In the genomic region with DNA sequence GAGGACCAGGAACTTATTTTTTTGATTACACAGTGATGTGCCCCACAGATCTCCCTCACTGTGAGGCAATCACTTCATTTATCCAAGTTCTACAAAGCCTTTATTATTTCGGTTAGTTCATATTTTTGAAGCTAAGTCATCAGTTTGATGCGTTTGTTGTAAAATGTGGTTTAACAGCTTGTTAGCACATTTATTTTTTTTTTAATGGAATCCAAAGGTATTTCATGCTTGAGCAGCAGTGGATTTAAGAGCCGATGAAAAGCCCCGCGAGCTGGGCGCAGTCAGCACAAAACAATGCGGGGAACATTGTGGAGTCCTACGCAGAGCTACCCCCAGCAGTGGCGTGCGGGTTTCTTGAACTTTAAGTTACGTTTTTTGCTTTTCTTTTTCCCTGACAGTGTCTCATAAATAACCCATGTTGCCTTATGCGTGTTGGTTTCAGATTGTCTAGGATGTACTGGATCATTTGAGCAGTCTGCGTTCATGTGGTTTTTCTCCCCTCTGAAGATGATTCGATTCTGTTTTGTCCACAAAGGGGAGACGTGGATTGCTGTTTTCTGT, we compare ENCODE assay signal across 9 cellular contexts.
DNase-seq lines count a peak whose midpoint lies in the region; ATAC-seq and TF ChIP-seq lines count a peak whose summit lies in the region.
"Had no signal": no experiment of that assay in that cellular context is flagged by ENCODE, and none has a peak within 500 bp of the region (broad histone marks: within the 10 kb centered on the region; RNA-seq: fewer than 3 reads in every experiment).

No MANE protein-coding gene starts in this region.

- H3K27me3 ChIP-seq in mammary epithelial cell (ENCODE audit: insufficient read depth, low read length): no peaks in the 10 kb centered on the region
- H3K27me3 ChIP-seq in thoracic aorta (replicated peaks; ENCODE audit: insufficient read depth): no peaks in the 10 kb centered on the region
- H3K27me3 ChIP-seq in gastroesophageal sphincter: no peaks in the 10 kb centered on the region

- no peak overlapping the region for H3K9ac ChIP-seq in mammary epithelial cell (ENCODE audit: insufficient read depth, low read length)

- TF ChIP-seq EP300 in gastroesophageal sphincter (IDR thresholded peaks at IDR 0.05): no peak

- peak; percentile 46 for DNase-seq in HFF-Myc (ENCODE audit: extremely low read depth, low read depth)
- peak; percentile 64 for DNase-seq in mammary epithelial cell
- DNase-seq in left kidney (ENCODE audit: low read depth, low spot score): peak; percentile 54
- DNase-seq in thoracic aorta (ENCODE audit: low spot score): no peak
- DNase-seq in activated gamma-delta T cell treated with Interleukin-2 at 50 U/mL for 16 hours: no peak
- no peak for DNase-seq in stimulated activated naive CD4-positive, alpha-beta T cell treated with Interleukin-2 at 50 U/mL for 16 hours (lab: John Stamatoyannopoulos, UW)
- DNase-seq: activated naive CD4-positive, alpha-beta T cell treated with anti-CD3 and anti-CD28 coated beads, Interleukin-2, amount 10 ng/mL, durations not matched to agents 7 days and 5 days had no signal

- TF ChIP-seq CTCF in HFF-Myc (IDR thresholded peaks at IDR 0.05; ENCODE audit: low read depth, low read length, missing control alignments): no peak
- no peak for TF ChIP-seq CTCF in mammary epithelial cell (conservative IDR thresholded peaks at IDR 0.05 in 1 of 2, IDR thresholded peaks at IDR 0.05 in 1 of 2; ENCODE audit: extremely low read depth in 1 of 2, insufficient read depth in 1 of 2, low read depth in 1 of 2, low read length in 2 of 2)
- no peak for TF ChIP-seq CTCF in thoracic aorta (IDR thresholded peaks at IDR 0.05)
- TF ChIP-seq CTCF in gastroesophageal sphincter (IDR thresholded peaks at IDR 0.05): no peak

- H3K27ac ChIP-seq in mammary epithelial cell (ENCODE audit: insufficient read depth, low read depth, low read length): peak overlapping the region; percentile 31
- no peak overlapping the region for H3K27ac ChIP-seq in thoracic aorta
- H3K27ac ChIP-seq in gastroesophageal sphincter: peak overlapping the region in 1 of 4 donors; percentile 2

- peak overlapping the region; percentile 37 for H3K4me3 ChIP-seq in HFF-Myc (replicated peaks; ENCODE audit: low read depth, low read length)
- H3K4me3 ChIP-seq in mammary epithelial cell (replicated peaks in 1 of 3; ENCODE audit: insufficient read depth in 1 of 3, low read depth in 2 of 3, low read length in 3 of 3): peak overlapping the region; percentile 11 to 35 (median 34)
- H3K4me3 ChIP-seq in thoracic aorta: peak overlapping the region; percentile 25
- H3K4me3 ChIP-seq in gastroesophageal sphincter: peak overlapping the region in 1 of 2 donors; percentile 26

- intact Hi-C loops in mammary epithelial cell (cut with micrococcal nuclease): no loop called here

- ATAC-seq in thoracic aorta (ENCODE audit: insufficient number of reproducible peaks, low FRiP score, low read depth) (no peak), gastroesophageal sphincter (no peak), GM21717 (IDR thresholded peaks at IDR 0.05; ENCODE audit: unreplicated experiment) (no peak)

- H3K36me3 ChIP-seq in mammary epithelial cell (ENCODE audit: insufficient read depth, low read length) (no peaks in the 10 kb centered on the region), thoracic aorta (no peaks in the 10 kb centered on the region), gastroesophageal sphincter (no peaks in the 10 kb centered on the region)

- H3K9me3 ChIP-seq in mammary epithelial cell (replicated peaks; ENCODE audit: insufficient read depth, low read length) (no peaks in the 10 kb centered on the region), thoracic aorta (no peaks in the 10 kb centered on the region), gastroesophageal sphincter (no peaks in the 10 kb centered on the region)

- H2AFZ ChIP-seq in mammary epithelial cell (ENCODE audit: low read depth, low read length): peak overlapping the region; percentile 96

- H3K79me2 ChIP-seq in mammary epithelial cell (ENCODE audit: insufficient read depth, low read length): no peaks in the 10 kb centered on the region

- dilution Hi-C loops in mammary epithelial cell (cut with HindIII; ENCODE audit: low sequenced_read_pairs): no loop called here

- no peak for TF ChIP-seq POLR2A in gastroesophageal sphincter (IDR thresholded peaks at IDR 0.05)

- no TSS peak for BruUV-seq in mammary epithelial cell (replicated peaks; lab: Mats Ljungman, UMichigan)

- H4K20me1 ChIP-seq in mammary epithelial cell (ENCODE audit: insufficient read depth, low read length): no peaks in the 10 kb centered on the region

- CTCF ChIA-PET in mammary epithelial cell (lab: Charles Lee; ENCODE audit: low non-redundant PET): interaction anchor here (0.6 kb wide), 1 partner anchor 201 kb away, joined by 4 read pairs; no protein-coding TSS in a partner anchor

- H3K4me2 ChIP-seq in mammary epithelial cell (ENCODE audit: insufficient read depth, low read depth, low read length): peak overlapping the region; percentile 87

- H3K4me1 ChIP-seq in mammary epithelial cell (ENCODE audit: insufficient read depth, low read length) (peaks cover 15% of the 10 kb centered on the region), thoracic aorta (ENCODE audit: control insufficient read depth in 1 of 2, low read depth in 2 of 2) (no peaks in the 10 kb centered on the region), gastroesophageal sphincter (no peaks in the 10 kb centered on the region)

- in situ Hi-C loops in mammary epithelial cell (cut with MboI; ENCODE audit: low sequenced_read_pairs in 2 of 2): no loop called here

- 19% methylated on average over 15 of the region's 15 CpGs for WGBS in mammary epithelial cell (ENCODE audit: low coverage, missing lambda C conversion rate)
- WGBS in gastroesophageal sphincter (ENCODE audit: low coverage in 1 of 2), 2 donors: 34 to 37% methylated on average over 6 to 15 of the region's 15 CpGs

Comparison
In these comparisons a context has a peak if more than half of its experiments do, and no peak if none do; other contexts are left out.
1. DNase-seq: peak in HFF-Myc (single experiment), mammary epithelial cell (single experiment) and left kidney (single experiment); none in thoracic aorta (single experiment), activated gamma-delta T cell treated with Interleukin-2 at 50 U/mL for 16 hours (single experiment) and stimulated activated naive CD4-positive, alpha-beta T cell treated with Interleukin-2 at 50 U/mL for 16 hours (single experiment).